In genomic region chr4:108030332-108030731, GRCh38 we compare ENCODE assay signal across 8 cellular contexts. TPM values are rescaled to one million over a fixed set of nuclear protein-coding genes. Genes with fewer than 3 reads are reported as not detected.
A peak's percentile ranks its signal among the peaks of the same experiment; 100 is the strongest.
DNase-seq lines count a peak whose midpoint lies in the region; ATAC-seq, FAIRE-seq and TF ChIP-seq lines count a peak whose summit lies in the region.

No MANE protein-coding gene starts in this region.

- H3K36me3 ChIP-seq in GM06990 (ENCODE audit: control insufficient read depth, insufficient read depth, low read length) = peaks cover 10% of the 10 kb centered on the region
- H3K36me3 ChIP-seq in GM12878 (ENCODE audit: control insufficient read depth in 2 of 2, insufficient read depth in 2 of 2, low read length in 1 of 2) = peaks cover 8 to 13% of the 10 kb centered on the region in 2 experiments

- in situ Hi-C loops in KBM-7 (cut with MboI; ENCODE audit: low pct_unique_long_range_greater_than_20kb, low sequenced_read_pairs) (no loop called here), GM12878 (cut with MboI) (no loop called here)

- TF ChIP-seq POLR2A in GM12878 (IDR thresholded peaks at IDR 0.05; ENCODE audit: low read depth, low read length) = no peak

- H3K4me3 Mint-ChIP-seq in T-helper 2 cell treated with Interferon-gamma antibody and Interleukin-4, amounts not matched to agents 5 μg/mL and 100 μg/mL, for 36 hours = peak overlapping the region; percentile 56

- no peaks in the 10 kb centered on the region for H3K27me3 Mint-ChIP-seq in T-helper 2 cell treated with Interferon-gamma antibody and Interleukin-4, amounts not matched to agents 5 μg/mL and 100 μg/mL, for 36 hours (ENCODE audit: low read depth)

- H3K9me3 ChIP-seq in GM12878 (replicated peaks; ENCODE audit: control insufficient read depth, insufficient read depth, low read length) = no peaks in the 10 kb centered on the region

- no TSS peak for BruUV-seq in GM12878 (replicated peaks; lab: Mats Ljungman, UMichigan)

- WGBS in GM12878 (ENCODE audit: insufficient coverage, insufficient replicate concordance, low lambda C conversion rate, missing lambda C conversion rate) = 50% methylated on average over 2 of the region's 2 CpGs

- H3K4me3 ChIP-seq in GM06990 (replicated peaks; ENCODE audit: low read depth, low read length) (no peak overlapping the region), GM12878 (no peak overlapping the region)

- H3K4me1 Mint-ChIP-seq in T-helper 2 cell treated with Interferon-gamma antibody and Interleukin-4, amounts not matched to agents 5 μg/mL and 100 μg/mL, for 36 hours (ENCODE audit: low read depth) = peaks cover 46% of the 10 kb centered on the region

- TF ChIP-seq CTCF in GM06990 (IDR thresholded peaks at IDR 0.05; ENCODE audit: insufficient read depth, low read length, poor library complexity, severe bottlenecking) = peak; percentile 68
- peak; percentile 61 to 76 (median 63) for TF ChIP-seq CTCF in GM12878 (IDR thresholded peaks at IDR 0.05 in 2 of 3, conservative IDR thresholded peaks at IDR 0.05 in 1 of 3; ENCODE audit: control insufficient read depth in 2 of 3, extremely low read depth in 1 of 3, insufficient read depth in 1 of 3, low read depth in 3 of 3, low read length in 3 of 3)

- H2AFZ ChIP-seq in GM12878 (ENCODE audit: control insufficient read depth, low read depth, low read length) = no peak overlapping the region

- peak; percentile 15 for DNase-seq in GM06990 (ENCODE audit: extremely low read depth, insufficient read length)
- peak; percentile 62 for DNase-seq in KBM-7
- peak; percentile 72 for DNase-seq in T-helper 2 cell treated with Interferon-gamma antibody and Interleukin-4, amounts not matched to agents 5 μg/mL and 100 μg/mL, for 36 hours (ENCODE audit: low spot score)
- no peak for DNase-seq in GM12878 (ENCODE audit: low read depth, low spot score)
- DNase-seq in left colon = peak in 1 of 2 donors; percentile 41
- peak; percentile 48 for DNase-seq in stimulated activated CD8-positive, alpha-beta memory T cell treated with anti-CD3 and anti-CD28 coated beads, Interleukin-4, amount 100 ng/mL, for 24 hours (ENCODE audit: low read depth)
- no peak for DNase-seq in GF-D8 (lab: John Stamatoyannopoulos, UW)

- H4K20me1 ChIP-seq in GM12878 (ENCODE audit: control insufficient read depth, insufficient read depth) = no peaks in the 10 kb centered on the region

- no peak overlapping the region for H3K27ac ChIP-seq in GM12878 (ENCODE audit: control insufficient read depth, insufficient read depth)

- CTCF ChIA-PET in GM12878 (lab: Yijun Ruan, JAX) = interaction anchor here (0.5 to 5.8 kb wide), 20 partner anchors 10 to 543 kb away, joined by 3 to 57 read pairs (median 3); partner anchors contain the start of gene LEF1

- H3K4me1 ChIP-seq in GM12878 (ENCODE audit: control insufficient read depth, insufficient read depth, low read length) = no peaks in the 10 kb centered on the region

- no peaks in the 10 kb centered on the region for H3K9me3 Mint-ChIP-seq in T-helper 2 cell treated with Interferon-gamma antibody and Interleukin-4, amounts not matched to agents 5 μg/mL and 100 μg/mL, for 36 hours

- no peak overlapping the region for H3K4me2 ChIP-seq in GM12878 (ENCODE audit: control insufficient read depth, insufficient read depth)

- peak; percentile 97 for ATAC-seq in GM21717 (IDR thresholded peaks at IDR 0.05; ENCODE audit: unreplicated experiment)
- ATAC-seq in GM12878 = peak; percentile 99
- peak; percentile 70 for ATAC-seq in left colon

- no peak overlapping the region for H3K9ac ChIP-seq in GM12878 (ENCODE audit: control insufficient read depth, insufficient read depth, low read length)

- H3K79me2 ChIP-seq in GM12878 (ENCODE audit: control insufficient read depth, insufficient read depth, low read length) = no peaks in the 10 kb centered on the region

- FAIRE-seq in GM12878 (lab: Jason Lieb, UNC) = peak; percentile 88

- H3K36me3 Mint-ChIP-seq in T-helper 2 cell treated with Interferon-gamma antibody and Interleukin-4, amounts not matched to agents 5 μg/mL and 100 μg/mL, for 36 hours (ENCODE audit: low read depth) = peaks cover 46% of the 10 kb centered on the region

- intact Hi-C loops in GM12878 (cut with micrococcal nuclease; ENCODE audit: unreplicated experiment) (loop anchor here (1.0 to 5.0 kb wide), 4 partner anchors 82 to 542 kb away; no protein-coding TSS in a partner anchor), left colon (cut with DNase I, micrococcal nuclease) (no loop called here)

- POLR2A ChIA-PET in GM12878 (lab: Charles Lee) = no interaction called here

- peak overlapping the region; percentile 88 for H3K27ac Mint-ChIP-seq in T-helper 2 cell treated with Interferon-gamma antibody and Interleukin-4, amounts not matched to agents 5 μg/mL and 100 μg/mL, for 36 hours

- peak; percentile 96 for TF ChIP-seq RAD21 in GM12878 (IDR thresholded peaks at IDR 0.05; ENCODE audit: insufficient read depth, low read depth, low read length)

- SMC1A ChIA-PET in GM12878 (lab: Charles Lee; ENCODE audit: uncharacterized antibody, unreplicated experiment) = interaction anchor here (0.6 to 5.4 kb wide), 16 partner anchors 9 to 542 kb away, joined by 3 to 42 read pairs (median 4); no protein-coding TSS in a partner anchor

- RAD21 ChIA-PET in GM12878 (lab: Charles Lee; ENCODE audit: unreplicated experiment) = interaction anchor here (0.6 to 3.2 kb wide), 14 partner anchors 10 to 547 kb away, joined by 3 to 36 read pairs (median 4); no protein-coding TSS in a partner anchor

- H3K27me3 ChIP-seq in GM06990 (replicated peaks; ENCODE audit: control insufficient read depth, insufficient read depth, low read length) (no peaks in the 10 kb centered on the region), GM12878 (replicated peaks in 1 of 2; ENCODE audit: control insufficient read depth in 2 of 2, insufficient read depth in 2 of 2, low read length in 1 of 2) (no peaks in the 10 kb centered on the region)

- no peak for TF ChIP-seq EP300 in GM12878 (IDR thresholded peaks at IDR 0.05; ENCODE audit: borderline replicate concordance in 1 of 2, control insufficient read depth in 1 of 2, low read depth in 2 of 2, low read length in 2 of 2)

TF ChIP-seq in GM12878, 131 proteins besides CTCF, POLR2A, EP300 and RAD21 (continues in another document):
- TF ChIP-seq ATF3 (IDR thresholded peaks at IDR 0.05; ENCODE audit: borderline replicate concordance, extremely low read depth, low read depth, low read length) (no peak), ZNF24 (IDR thresholded peaks at IDR 0.05) (no peak), CREB1 (IDR thresholded peaks at IDR 0.05; ENCODE audit: low read depth) (no peak), CREM (IDR thresholded peaks at IDR 0.05; ENCODE audit: low read depth) (no peak), POLR2AphosphoS5 (IDR thresholded peaks at IDR 0.05; ENCODE audit: low read length) (no peak), ZNF592 (IDR thresholded peaks at IDR 0.05) (no peak), SUZ12 (IDR thresholded peaks at IDR 0.05; ENCODE audit: unreplicated experiment) (no peak), GABPA (IDR thresholded peaks at IDR 0.05; ENCODE audit: low read depth) (no peak)

RNA-seq across cellular contexts. Expression of gene HADH, which starts 40.6 kb away (rescaled TPM):
- 55.8 and 63.5 TPM in 2 replicates for total RNA-seq in GM12878 (2013; cell fraction: nucleolus; rRNA removed)
- 20.3 TPM in 2 replicates for total RNA-seq in GM12878 (2014; rRNA removed)
- 30.5 and 32.5 TPM in 2 replicates for total RNA-seq in GM12878 (2014; rRNA removed; fragmentation: Illumina TruSeq; extraction: Trizol)
- total RNA-seq in GM12878 (2021) = 52.2 and 55.4 TPM in 2 replicates
- polyA plus RNA-seq in GM12878 (2011; ENCODE audit: low read depth) = 35.4 TPM
- 83.6 and 86.7 TPM in 2 replicates for polyA plus RNA-seq in GM12878 (2011; rRNA removed)
- polyA plus RNA-seq in GM12878 (2011; cell fraction: cytosol; rRNA removed) = 78.0 and 88.7 TPM in 2 replicates
- 88.0 and 93.0 TPM in 2 replicates for polyA plus RNA-seq in GM12878 (2011; cell fraction: nucleus; rRNA removed)
- 39.2 and 49.9 TPM in 2 replicates for polyA plus RNA-seq in GM12878 (2012)
- polyA plus RNA-seq in GM12878 (2014; fragmentation: Illumina TruSeq; extraction: Trizol) = 76.9 and 99.1 TPM in 2 replicates
- polyA plus RNA-seq in GM12878 (2014; fragmentation: Nextera tagmentation; extraction: Ambion mirVana) = 10 to 100 TPM; 76.3 to 97.9 TPM
- 39.4 and 46.5 TPM in 2 replicates for polyA plus RNA-seq in GM12878 (2014; rRNA removed)
- 10 to 100 TPM; 86.0 to 87.1 TPM for polyA plus RNA-seq in GM12878 (2016; fragmentation: Nextera tagmentation; extraction: Ambion mirVana)
- polyA minus RNA-seq in GM12878 (2011; rRNA and poly(A)+ RNA removed) = 59.7 and 59.8 TPM in 2 replicates
- polyA minus RNA-seq in GM12878 (2011; cell fraction: cytosol; rRNA and poly(A)+ RNA removed) = 30.3 and 37.3 TPM in 2 replicates
- polyA minus RNA-seq in GM12878 (2011; cell fraction: nucleus; rRNA and poly(A)+ RNA removed) = 23.9 and 31.3 TPM in 2 replicates
- total RNA-seq in left colon = 100 to 1,000 TPM; 145 to 147 TPM

Comparison
In these comparisons a context has a peak if more than half of its experiments do, and no peak if none do; other contexts are left out.
1. DNase-seq: peak in GM06990 (single experiment), KBM-7 (single experiment), T-helper 2 cell treated with Interferon-gamma antibody and Interleukin-4, amounts not matched to agents 5 μg/mL and 100 μg/mL, for 36 hours (single experiment) and stimulated activated CD8-positive, alpha-beta memory T cell treated with anti-CD3 and anti-CD28 coated beads, Interleukin-4, amount 100 ng/mL, for 24 hours (single experiment); none in GM12878 (single experiment) and GF-D8 (single experiment).
2. Peak in every context shown above with its lines, with median percentiles within 50 percentile points of each other: ATAC-seq.